1 cellular context compared by ENCODE assay signal in genomic region chr3:136752327-136753111, GRCh38.
TF ChIP-seq lines count a peak whose summit lies in the region.

Gene STAG1, minus strand, starts transcription at chr3:136752378. Its CDS starts 121,480 bp downstream, at chr3:136630898.

TF ChIP-seq in HepG2, 621 proteins besides CTCF, POLR2A, EP300 and RAD21 (continued from another document and continues in another):
- peak; percentile 78; the same call in 1 of the 2 replicates for TF ChIP-seq ZNF281 (CRISPR knock-in tag; IDR thresholded peaks at IDR 0.05; ENCODE audit: borderline replicate concordance)
- peak; percentile 93 for TF ChIP-seq TBX2 (CRISPR knock-in tag; IDR thresholded peaks at IDR 0.05; ENCODE audit: borderline replicate concordance)
- TF ChIP-seq NFAT5 (CRISPR knock-in tag; IDR thresholded peaks at IDR 0.05): no peak
- TF ChIP-seq KLF12 (CRISPR knock-in tag; IDR thresholded peaks at IDR 0.05; ENCODE audit: borderline replicate concordance): peak; percentile 54; the same call in 1 of the 2 replicates
- peak; percentile 98 for TF ChIP-seq ZBTB14 (CRISPR knock-in tag; IDR thresholded peaks at IDR 0.05)
- TF ChIP-seq KLF6 (CRISPR knock-in tag; IDR thresholded peaks at IDR 0.05): peak; percentile 47
- no peak for TF ChIP-seq FUBP1 (CRISPR knock-in tag; IDR thresholded peaks at IDR 0.05; ENCODE audit: borderline replicate concordance)
- peak; percentile 84 for TF ChIP-seq ZNF407 (CRISPR knock-in tag; IDR thresholded peaks at IDR 0.05; ENCODE audit: not compliant biosample characterization)
- TF ChIP-seq ZNF460 (CRISPR knock-in tag; IDR thresholded peaks at IDR 0.05; ENCODE audit: borderline replicate concordance): peak; percentile 49; the same call in 1 of the 2 replicates
- TF ChIP-seq SOX13 (IDR thresholded peaks at IDR 0.05): 0 out of 2 replicates have a peak, but pooled peaks have one; percentile 14
- peak in 1 of 2 experiments; percentile 77; a peak in 2 of 4 replicates for TF ChIP-seq SOX13 (CRISPR knock-in tag; conservative IDR thresholded peaks at IDR 0.05 in 1 of 2, IDR thresholded peaks at IDR 0.05 in 1 of 2)
- TF ChIP-seq ZNF75D (CRISPR knock-in tag; IDR thresholded peaks at IDR 0.05; ENCODE audit: borderline replicate concordance): no peak
- no peak for TF ChIP-seq ZUFSP (CRISPR knock-in tag; IDR thresholded peaks at IDR 0.05; ENCODE audit: borderline replicate concordance)
- no peak for TF ChIP-seq SP1 (IDR thresholded peaks at IDR 0.05)
- TF ChIP-seq SP1 (CRISPR knock-in tag; IDR thresholded peaks at IDR 0.05): peak; percentile 82
- TF ChIP-seq RXRB (CRISPR knock-in tag; IDR thresholded peaks at IDR 0.05; ENCODE audit: borderline replicate concordance): peak; percentile 43
- TF ChIP-seq CCAR2 (optimal IDR thresholded peaks at IDR 0.05; ENCODE audit: low read depth, low read length): no peak
- peak; percentile 69; the same call in 1 of the 2 replicates for TF ChIP-seq ZNF564 (CRISPR knock-in tag; IDR thresholded peaks at IDR 0.05)
- peak; percentile 99 for TF ChIP-seq ZC3H13 (CRISPR knock-in tag; IDR thresholded peaks at IDR 0.05)
- TF ChIP-seq LBX2 (CRISPR knock-in tag; IDR thresholded peaks at IDR 0.05; ENCODE audit: borderline replicate concordance): peak; percentile 68; the same call in 1 of the 2 replicates
- 0 out of 2 replicates have a peak, but pooled peaks have one; percentile 13 for TF ChIP-seq FOXM1 (CRISPR knock-in tag; IDR thresholded peaks at IDR 0.05)
- TF ChIP-seq STAG1 (CRISPR knock-in tag; IDR thresholded peaks at IDR 0.05): peak; percentile 99
- TF ChIP-seq ZNF543 (CRISPR knock-in tag; IDR thresholded peaks at IDR 0.05): peak; percentile 73
- peak; percentile 97 for TF ChIP-seq SNAI1 (CRISPR knock-in tag; IDR thresholded peaks at IDR 0.05; ENCODE audit: borderline replicate concordance)
- TF ChIP-seq ASH2L (IDR thresholded peaks at IDR 0.05; ENCODE audit: insufficient read length, low read depth, low read length): no peak
